Comparison of ENCODE assay signal across 18 cellular contexts in genomic region chr7:94591185-94591584, GRCh38.
A peak's percentile ranks its signal among the peaks of the same experiment; 100 is the strongest.
DNase-seq lines count a peak whose midpoint lies in the region; ATAC-seq, FAIRE-seq and TF ChIP-seq lines count a peak whose summit lies in the region.
"Had no signal": no experiment of that assay in that cellular context is flagged by ENCODE, and none has a peak within 500 bp of the region (broad histone marks: within the 10 kb centered on the region; RNA-seq: fewer than 3 reads in every experiment).

No MANE protein-coding gene starts in this region.

- H3K9me3 Mint-ChIP-seq in stimulated activated memory B cell treated with anti-CD40 and anti-IgM and Interleukin-4, amounts not matched to agents 10 μg/mL and 1 μg/mL and 100 μg/mL, for 72 hours, result no peaks in the 10 kb centered on the region
- H3K9me3 Mint-ChIP-seq: activated CD4-positive, alpha-beta T cell treated with anti-CD3 and anti-CD28 coated beads, Interleukin-2, amount 10 ng/mL, durations not matched to agents 7 days and 5 days; T-helper 2 cell treated with Interferon-gamma antibody and Interleukin-4, amounts not matched to agents 5 μg/mL and 100 μg/mL, for 36 hours had no signal

- no peak for TF ChIP-seq CTCF in NB4 (IDR thresholded peaks at IDR 0.05; ENCODE audit: low read depth, low read length)

- peaks cover 21% of the 10 kb centered on the region for H3K4me1 Mint-ChIP-seq in stimulated activated memory B cell treated with anti-CD40 and anti-IgM and Interleukin-4, amounts not matched to agents 10 μg/mL and 1 μg/mL and 100 μg/mL, for 72 hours
- H3K4me1 Mint-ChIP-seq: activated CD4-positive, alpha-beta T cell treated with anti-CD3 and anti-CD28 coated beads, Interleukin-2, amount 10 ng/mL, durations not matched to agents 7 days and 5 days had no signal

- DNase-seq in NB4 (ENCODE audit: low read depth) (peak; percentile 6), GM12892 (ENCODE audit: insufficient read length) (no peak)
- no peak for DNase-seq in activated CD4-positive, CD25-positive, alpha-beta regulatory T cell treated with anti-CD3 and anti-CD28 coated beads, Interleukin-2, amount 50 U/mL, for 72 hours
- DNase-seq: activated CD4-positive, alpha-beta T cell treated with anti-CD3 and anti-CD28 coated beads, Interleukin-2, amount 10 ng/mL, durations not matched to agents 7 days and 5 days; activated T-cell treated with anti-CD3 and anti-CD28 coated beads, Interleukin-2, amount 50 U/mL, for 48 hours; adrenal gland; naive thymus-derived CD8-positive, alpha-beta T cell; NCI-H2029 treated with DMSO at 0.1 percent for 48 hours; NCI-H748 treated with DMSO at 0.1 percent for 48 hours; SHP77; stimulated activated CD4-positive, alpha-beta T cell treated with anti-CD3 and anti-CD28 coated beads, Interleukin-1b, Interleukin-23, amount 100 ng/mL, for 48 hours had no signal

- no peak for FAIRE-seq in GM12892 (lab: Jason Lieb, UNC)

- H3K27ac Mint-ChIP-seq in stimulated activated memory B cell treated with anti-CD40 and anti-IgM and Interleukin-4, amounts not matched to agents 10 μg/mL and 1 μg/mL and 100 μg/mL, for 72 hours, result peak overlapping the region; percentile 77
- H3K27ac Mint-ChIP-seq: activated CD4-positive, alpha-beta T cell treated with anti-CD3 and anti-CD28 coated beads, Interleukin-2, amount 10 ng/mL, durations not matched to agents 7 days and 5 days; T-helper 2 cell treated with Interferon-gamma antibody and Interleukin-4, amounts not matched to agents 5 μg/mL and 100 μg/mL, for 36 hours had no signal

- no peaks in the 10 kb centered on the region for H3K27me3 Mint-ChIP-seq in stimulated activated memory B cell treated with anti-CD40 and anti-IgM and Interleukin-4, amounts not matched to agents 10 μg/mL and 1 μg/mL and 100 μg/mL, for 72 hours
- H3K27me3 Mint-ChIP-seq: activated CD4-positive, alpha-beta T cell treated with anti-CD3 and anti-CD28 coated beads, Interleukin-2, amount 10 ng/mL, durations not matched to agents 7 days and 5 days; naive thymus-derived CD8-positive, alpha-beta T cell had no signal

- H3K4me3 ChIP-seq in NB4 (ENCODE audit: low read depth, low read length), result no peak overlapping the region
- H3K4me3 ChIP-seq: adrenal gland, BLaER1, esophagus muscularis mucosa had no signal

- TF ChIP-seq POLR2A in NB4 (IDR thresholded peaks at IDR 0.05; ENCODE audit: extremely low read depth, insufficient read length) (no peak), GM12892 (IDR thresholded peaks at IDR 0.05; ENCODE audit: low read depth, low read length) (no peak)

- ATAC-seq in GM19324 (IDR thresholded peaks at IDR 0.05; ENCODE audit: low FRiP score, unreplicated experiment), result peak; percentile 67
- peak; percentile 71 for ATAC-seq in HG02884 (IDR thresholded peaks at IDR 0.05; ENCODE audit: unreplicated experiment)
- peak; percentile 90 for ATAC-seq in stimulated activated memory B cell treated with anti-CD40 and anti-IgM and Interleukin-4, amounts not matched to agents 10 μg/mL and 1 μg/mL and 100 μg/mL, for 72 hours
- ATAC-seq in GM18873 (IDR thresholded peaks at IDR 0.05; ENCODE audit: low FRiP score, unreplicated experiment), result no peak
- ATAC-seq: naive thymus-derived CD8-positive, alpha-beta T cell had no signal

- peak overlapping the region; percentile 43 for H3K4me3 Mint-ChIP-seq in stimulated activated memory B cell treated with anti-CD40 and anti-IgM and Interleukin-4, amounts not matched to agents 10 μg/mL and 1 μg/mL and 100 μg/mL, for 72 hours
- H3K4me3 Mint-ChIP-seq: activated CD4-positive, alpha-beta T cell treated with anti-CD3 and anti-CD28 coated beads, Interleukin-2, amount 10 ng/mL, durations not matched to agents 7 days and 5 days; T-helper 2 cell treated with Interferon-gamma antibody and Interleukin-4, amounts not matched to agents 5 μg/mL and 100 μg/mL, for 36 hours had no signal

- H3K36me3 Mint-ChIP-seq in stimulated activated memory B cell treated with anti-CD40 and anti-IgM and Interleukin-4, amounts not matched to agents 10 μg/mL and 1 μg/mL and 100 μg/mL, for 72 hours, result peaks cover 7% of the 10 kb centered on the region
